In genomic region chr20:48886189-48886588, GRCh38 we compare ENCODE assay signal across 14 cellular contexts.
"Had no signal": no experiment of that assay in that cellular context is flagged by ENCODE, and none has a peak within 500 bp of the region (broad histone marks: within the 10 kb centered on the region; RNA-seq: fewer than 3 reads in every experiment).

No MANE protein-coding gene starts in this region.

- H3K4me1 ChIP-seq: colonic mucosa, foreskin keratinocyte, sigmoid colon, uterus had no signal

- H3K27ac ChIP-seq: colonic mucosa, foreskin keratinocyte, sigmoid colon, skin epidermis, upper lobe of left lung, uterus had no signal

- H3K9me3 ChIP-seq: colonic mucosa, mucosa of descending colon, sigmoid colon, upper lobe of left lung, uterus had no signal

- ATAC-seq: foreskin keratinocyte; left colon; mucosa of descending colon; naive thymus-derived CD8-positive, alpha-beta T cell had no signal

- H3K4me3 Mint-ChIP-seq: naive thymus-derived CD8-positive, alpha-beta T cell had no signal

- H3K36me3 Mint-ChIP-seq: naive thymus-derived CD8-positive, alpha-beta T cell had no signal

- DNase-seq: colonic mucosa; dermis blood vessel endothelial cell; erythroblast; foreskin keratinocyte; hippocampal formation; left colon; mucosa of descending colon; naive thymus-derived CD8-positive, alpha-beta T cell; sigmoid colon; stimulated activated CD4-positive, alpha-beta T cell treated with anti-CD3 and anti-CD28 coated beads, Interleukin-2, amount 100 ng/mL, for 24 hours; stimulated activated naive CD4-positive, alpha-beta T cell treated with Interleukin-2 at 50 U/mL for 16 hours; upper lobe of left lung; uterus had no signal

- H3K4me3 ChIP-seq: colonic mucosa, mucosa of descending colon, sigmoid colon, skin epidermis, upper lobe of left lung, uterus had no signal

- H3K9me3 Mint-ChIP-seq: naive thymus-derived CD8-positive, alpha-beta T cell had no signal

- H3K36me3 ChIP-seq: colonic mucosa, sigmoid colon, upper lobe of left lung, uterus had no signal

- H3K27me3 ChIP-seq: colonic mucosa, sigmoid colon, upper lobe of left lung, uterus had no signal

- H3K27ac Mint-ChIP-seq: naive thymus-derived CD8-positive, alpha-beta T cell had no signal
